ENCODE assay signal across 11 cellular contexts in the genomic region with DNA sequence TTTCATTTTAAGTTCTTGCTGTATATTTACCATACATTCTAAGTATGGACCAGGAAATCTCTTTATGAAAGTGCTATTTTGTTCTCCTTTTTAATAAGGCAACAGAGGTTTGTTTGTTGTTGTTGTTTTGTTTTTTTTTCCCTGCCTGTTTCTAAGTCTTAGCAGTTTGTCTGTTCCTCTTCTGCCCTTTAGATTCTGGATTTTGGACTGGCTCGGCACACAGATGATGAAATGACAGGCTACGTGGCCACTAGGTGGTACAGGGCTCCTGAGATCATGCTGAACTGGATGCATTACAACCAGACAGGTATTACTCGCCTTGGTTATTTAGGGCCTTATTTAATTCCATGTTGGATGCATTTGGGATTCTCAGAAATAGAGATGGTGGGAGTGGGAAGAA. TPM values are rescaled to one million over a fixed set of nuclear protein-coding genes. Genes with fewer than 3 reads are reported as not detected.
DNase-seq lines count a peak whose midpoint lies in the region; ATAC-seq and TF ChIP-seq lines count a peak whose summit lies in the region.
"Had no signal": no experiment of that assay in that cellular context is flagged by ENCODE, and none has a peak within 500 bp of the region (broad histone marks: within the 10 kb centered on the region; RNA-seq: fewer than 3 reads in every experiment).

No MANE protein-coding gene starts in this region.

- peaks cover 5% of the 10 kb centered on the region; the same call in 1 of the 2 replicates for H4K20me1 ChIP-seq in OCI-LY3 (ENCODE audit: insufficient read depth, low read length)

- H3K4me1 Mint-ChIP-seq in activated T-cell treated with anti-CD3 and anti-CD28 coated beads, Interleukin-2, amount 50 U/mL, for 72 hours (ENCODE audit: low read depth), result peaks cover 12% of the 10 kb centered on the region
- H3K4me1 Mint-ChIP-seq in type B pancreatic cell (ENCODE audit: unreplicated experiment), result no peaks in the 10 kb centered on the region

- H3K4me2 ChIP-seq in OCI-LY3 (ENCODE audit: low read length), result no peak overlapping the region

- no peak overlapping the region for H3K9ac ChIP-seq in OCI-LY3 (ENCODE audit: low read length)

- no peak overlapping the region for H3K4me3 Mint-ChIP-seq in activated T-cell treated with anti-CD3 and anti-CD28 coated beads, Interleukin-2, amount 50 U/mL, for 72 hours
- no peak overlapping the region for H3K4me3 Mint-ChIP-seq in type B pancreatic cell
- H3K4me3 Mint-ChIP-seq: T-cell had no signal

- no peak overlapping the region for H2AFZ ChIP-seq in OCI-LY3 (ENCODE audit: low read depth, low read length)

- no peaks in the 10 kb centered on the region for H3K27me3 Mint-ChIP-seq in activated T-cell treated with anti-CD3 and anti-CD28 coated beads, Interleukin-2, amount 50 U/mL, for 72 hours (ENCODE audit: low read depth)
- H3K27me3 Mint-ChIP-seq in type B pancreatic cell, result no peaks in the 10 kb centered on the region
- H3K27me3 Mint-ChIP-seq: T-cell had no signal

- no peak for DNase-seq in activated T-cell treated with anti-CD3 and anti-CD28 coated beads, Interleukin-2, amount 50 U/mL, for 72 hours
- DNase-seq in activated T-cell treated with anti-CD3 and anti-CD28 coated beads, Interleukin-2, amount 50 U/mL, for 1 hour, result no peak
- DNase-seq in fibroblast of pulmonary artery (ENCODE audit: low read depth) (no peak), type B pancreatic cell (ENCODE audit: extremely low spot score, unreplicated experiment) (no peak), dedifferentiated amniotic fluid mesenchymal stem cell (ENCODE audit: extremely low spot score) (no peak), GM19240 (ENCODE audit: insufficient read length, low spot score) (no peak), suprapubic skin (ENCODE audit: low spot score in 2 of 2) (no peak)
- DNase-seq: NCI-H1105 treated with DMSO at 0.1 percent for 48 hours; stimulated activated CD4-positive, alpha-beta T cell treated with anti-CD3 and anti-CD28 coated beads, Interleukin-2, amount 100 ng/mL, for 24 hours had no signal

- H3K9me3 ChIP-seq in OCI-LY3 (ENCODE audit: insufficient read depth, low read length), result no peaks in the 10 kb centered on the region
- H3K9me3 ChIP-seq in suprapubic skin, result no peaks in the 10 kb centered on the region

- H3K27ac ChIP-seq in OCI-LY3 (ENCODE audit: low read length) (no peak overlapping the region), suprapubic skin (no peak overlapping the region)

- peak overlapping the region; percentile 20 for H3K27ac Mint-ChIP-seq in activated T-cell treated with anti-CD3 and anti-CD28 coated beads, Interleukin-2, amount 50 U/mL, for 72 hours
- H3K27ac Mint-ChIP-seq in type B pancreatic cell, result no peak overlapping the region
- H3K27ac Mint-ChIP-seq: T-cell had no signal

- H3K36me3 ChIP-seq in OCI-LY3 (replicated peaks; ENCODE audit: low read depth, low read length) (peaks cover 29% of the 10 kb centered on the region), suprapubic skin (peaks cover 38% of the 10 kb centered on the region)

- H3K36me3 Mint-ChIP-seq in activated T-cell treated with anti-CD3 and anti-CD28 coated beads, Interleukin-2, amount 50 U/mL, for 72 hours (ENCODE audit: insufficient read depth in 2 of 2), result peaks cover 9 to 21% of the 10 kb centered on the region in 2 donors
- H3K36me3 Mint-ChIP-seq in type B pancreatic cell, result peaks cover 35% of the 10 kb centered on the region

- no peaks in the 10 kb centered on the region for H3K9me3 Mint-ChIP-seq in activated T-cell treated with anti-CD3 and anti-CD28 coated beads, Interleukin-2, amount 50 U/mL, for 72 hours
- H3K9me3 Mint-ChIP-seq in type B pancreatic cell, result peaks cover 4% of the 10 kb centered on the region
- H3K9me3 Mint-ChIP-seq: T-cell had no signal

- ATAC-seq in activated T-cell treated with anti-CD3 and anti-CD28 coated beads, Interleukin-2, amount 50 U/mL, for 72 hours (replicated peaks in 1 of 2), result no peak

- TF ChIP-seq CTCF in OCI-LY3 (IDR thresholded peaks at IDR 0.05; ENCODE audit: low read depth, low read length) (peak; percentile 55), fibroblast of pulmonary artery (IDR thresholded peaks at IDR 0.05; ENCODE audit: low read length, missing control alignments) (peak; percentile 8), type B pancreatic cell (conservative IDR thresholded peaks at IDR 0.05) (peak; percentile 45), suprapubic skin (IDR thresholded peaks at IDR 0.05) (peak in 1 of 2 donors; percentile 10)

- no peak overlapping the region for H3K4me3 ChIP-seq in OCI-LY3 (ENCODE audit: low read length)
- no peak overlapping the region for H3K4me3 ChIP-seq in fibroblast of pulmonary artery (replicated peaks; ENCODE audit: low read depth, low read length)
- no peak overlapping the region for H3K4me3 ChIP-seq in suprapubic skin

- TF ChIP-seq POLR2A in suprapubic skin (IDR thresholded peaks at IDR 0.05), result no peak

- H3K27me3 ChIP-seq in OCI-LY3 (ENCODE audit: low read depth, low read length) (no peaks in the 10 kb centered on the region), suprapubic skin (no peaks in the 10 kb centered on the region)

- 42% methylated on average over 3 of the region's 3 CpGs for WGBS in suprapubic skin

- no peak for TF ChIP-seq EP300 in suprapubic skin (IDR thresholded peaks at IDR 0.05)

- no peaks in the 10 kb centered on the region for H3K79me2 ChIP-seq in OCI-LY3 (ENCODE audit: low read length)

- no peaks in the 10 kb centered on the region for H3K4me1 ChIP-seq in OCI-LY3 (ENCODE audit: low read length)
- no peaks in the 10 kb centered on the region for H3K4me1 ChIP-seq in suprapubic skin

RNA-seq across cellular contexts. Expression of a gene that starts 48.0 kb away (rescaled TPM):
- total RNA-seq in activated T-cell treated with anti-CD3 and anti-CD28 coated beads, Interleukin-2, amount 50 U/mL, for 72 hours, result 10 to 100 TPM; 53.0 to 63.4 TPM
- total RNA-seq in type B pancreatic cell (ENCODE audit: low replicate concordance), result 40.1 and 52.1 TPM in 2 replicates
- 100 to 1,000 TPM in 1 of 4 donors, 10 to 100 TPM in 3; 51.7 to 105 (median 57.8) TPM for total RNA-seq in suprapubic skin

RNA-seq across cellular contexts. Expression of a gene that starts 51.2 kb away (rescaled TPM):
- under 1 TPM in 1 of 2 donors, not detected in 1; 0.44 TPM for total RNA-seq in activated T-cell treated with anti-CD3 and anti-CD28 coated beads, Interleukin-2, amount 50 U/mL, for 72 hours
- total RNA-seq in type B pancreatic cell (ENCODE audit: low replicate concordance) (0.19 TPM in 1 of 2 replicates, not detected in the other), suprapubic skin (not detected)
- total RNA-seq: T-cell had no signal

RNA-seq across cellular contexts. Expression of a gene that starts 54.7 kb away (rescaled TPM):
- 10 to 100 TPM; 50.7 to 68.2 TPM for total RNA-seq in activated T-cell treated with anti-CD3 and anti-CD28 coated beads, Interleukin-2, amount 50 U/mL, for 72 hours
- 29.4 and 67.6 TPM in 2 replicates for total RNA-seq in type B pancreatic cell (ENCODE audit: low replicate concordance)
- total RNA-seq in suprapubic skin, result 100 to 1,000 TPM in 3 of 4 donors, 10 to 100 TPM in 1; 72.5 to 109 (median 105) TPM
